13 cellular contexts compared by ENCODE assay signal in genomic region chr6:16420332-16420714, GRCh38.
DNase-seq lines count a peak whose midpoint lies in the region; ATAC-seq and TF ChIP-seq lines count a peak whose summit lies in the region.
"Had no signal": no experiment of that assay in that cellular context is flagged by ENCODE, and none has a peak within 500 bp of the region (broad histone marks: within the 10 kb centered on the region; RNA-seq: fewer than 3 reads in every experiment).

No MANE protein-coding gene starts in this region.

- H3K9me3 Mint-ChIP-seq in dendritic cell treated with granulocyte-macrophage colony-stimulating factor and Interleukin-4, amounts not matched to agents 40 ng/mL and 50 ng/mL, for 4 days, result no peaks in the 10 kb centered on the region
- H3K9me3 Mint-ChIP-seq in Caco-2 (ENCODE audit: unreplicated experiment), result no peaks in the 10 kb centered on the region
- H3K9me3 Mint-ChIP-seq: CD14-positive monocyte had no signal

- no peaks in the 10 kb centered on the region for H3K9me3 ChIP-seq in Caco-2
- H3K9me3 ChIP-seq: heart right ventricle, neutrophil had no signal

- H3K27me3 ChIP-seq in ACC112 (ENCODE audit: insufficient read depth, low read length) (no peaks in the 10 kb centered on the region), Caco-2 (replicated peaks; ENCODE audit: control insufficient read depth, insufficient read depth, low read length) (no peaks in the 10 kb centered on the region)
- H3K27me3 ChIP-seq: cardiac muscle cell, heart right ventricle, neutrophil had no signal

- DNase-seq in Caco-2, result no peak
- DNase-seq in RPMI8226, result no peak
- DNase-seq in NCI-H2227 treated with DMSO at 0.1 percent for 48 hours (lab: John Stamatoyannopoulos, UW), result no peak
- no peak for DNase-seq in NCI-H2029 (lab: John Stamatoyannopoulos, UW)
- DNase-seq: heart right ventricle, NCI-H524 treated with DMSO at 0.1 percent for 48 hours had no signal

- H3K4me1 Mint-ChIP-seq in dendritic cell treated with granulocyte-macrophage colony-stimulating factor and Interleukin-4, amounts not matched to agents 40 ng/mL and 50 ng/mL, for 4 days (ENCODE audit: low read depth), result peaks cover 24% of the 10 kb centered on the region
- no peaks in the 10 kb centered on the region for H3K4me1 Mint-ChIP-seq in Caco-2 (ENCODE audit: low read depth, unreplicated experiment)

- TF ChIP-seq CTCF in Caco-2 (IDR thresholded peaks at IDR 0.05; ENCODE audit: insufficient read depth in 1 of 2, low read depth in 1 of 2, low read length in 1 of 2, severe bottlenecking in 1 of 2, unreplicated experiment in 1 of 2), result no peak

- intact Hi-C loops in dendritic cell treated with granulocyte-macrophage colony-stimulating factor and Interleukin-4, amounts not matched to agents 40 ng/mL and 50 ng/mL, for 4 days (cut with micrococcal nuclease), result no loop called here
- intact Hi-C loops in Caco-2 (cut with micrococcal nuclease; ENCODE audit: unreplicated experiment), result no loop called here

- H3K36me3 Mint-ChIP-seq in dendritic cell treated with granulocyte-macrophage colony-stimulating factor and Interleukin-4, amounts not matched to agents 40 ng/mL and 50 ng/mL, for 4 days (ENCODE audit: low read depth), result peaks cover 34% of the 10 kb centered on the region
- H3K36me3 Mint-ChIP-seq in Caco-2 (ENCODE audit: insufficient read depth, unreplicated experiment), result no peaks in the 10 kb centered on the region

- H3K4me1 ChIP-seq in ACC112 (ENCODE audit: control insufficient read depth, insufficient read depth, low read length, unreplicated experiment) (peaks cover 16% of the 10 kb centered on the region), Caco-2 (0 out of 2 replicates have a peak, but pooled peaks cover 5% of the 10 kb centered on the region)

- no peaks in the 10 kb centered on the region for H3K27me3 Mint-ChIP-seq in dendritic cell treated with granulocyte-macrophage colony-stimulating factor and Interleukin-4, amounts not matched to agents 40 ng/mL and 50 ng/mL, for 4 days
- H3K27me3 Mint-ChIP-seq in Caco-2 (ENCODE audit: insufficient read depth, unreplicated experiment), result no peaks in the 10 kb centered on the region

- CTCF ChIA-PET in Caco-2 (lab: Charles Lee), result no interaction called here

- H2AFZ ChIP-seq in ACC112 (ENCODE audit: low read length, unreplicated experiment), result peak overlapping the region; percentile 42

- H3K27ac ChIP-seq in ACC112 (ENCODE audit: low read depth, low read length), result peak overlapping the region; percentile 61; the same call in 1 of the 2 replicates
- H3K27ac ChIP-seq: cardiac muscle cell, neutrophil had no signal

- no peaks in the 10 kb centered on the region for H3K79me2 ChIP-seq in ACC112 (ENCODE audit: control insufficient read depth, insufficient read depth, low read length, unreplicated experiment)

- POLR2A ChIA-PET in Caco-2 (lab: Charles Lee), result interaction anchor here (1.0 kb wide), 1 partner anchor 343 kb away, joined by 3 read pairs; no protein-coding TSS in a partner anchor

- ATAC-seq in GM21360 (IDR thresholded peaks at IDR 0.05; ENCODE audit: unreplicated experiment) (peak; percentile 8), HG03575 (IDR thresholded peaks at IDR 0.05; ENCODE audit: extremely low read depth, insufficient number of reproducible peaks, low FRiP score, unreplicated experiment) (peak; percentile 2)

- H3K4me3 Mint-ChIP-seq in dendritic cell treated with granulocyte-macrophage colony-stimulating factor and Interleukin-4, amounts not matched to agents 40 ng/mL and 50 ng/mL, for 4 days, result no peak overlapping the region
- no peak overlapping the region for H3K4me3 Mint-ChIP-seq in Caco-2 (ENCODE audit: unreplicated experiment)
- H3K4me3 Mint-ChIP-seq: CD14-positive monocyte had no signal

- BruUV-seq in Caco-2 (replicated peaks; lab: Mats Ljungman, UMichigan), result no TSS peak

- peak overlapping the region; percentile 84 for H3K27ac Mint-ChIP-seq in dendritic cell treated with granulocyte-macrophage colony-stimulating factor and Interleukin-4, amounts not matched to agents 40 ng/mL and 50 ng/mL, for 4 days
- no peak overlapping the region for H3K27ac Mint-ChIP-seq in Caco-2 (ENCODE audit: unreplicated experiment)

- H3K4me3 ChIP-seq in ACC112 (ENCODE audit: low read depth, low read length), result peak overlapping the region; percentile 54; the same call in 1 of the 2 replicates
- no peak overlapping the region for H3K4me3 ChIP-seq in Caco-2 (ENCODE audit: low read depth, low read length)
- H3K4me3 ChIP-seq: cardiac muscle cell, heart right ventricle had no signal

- H3K36me3 ChIP-seq in ACC112 (ENCODE audit: insufficient read depth, low read length) (no peaks in the 10 kb centered on the region), Caco-2 (ENCODE audit: control insufficient read depth, insufficient read depth, low read length) (no peaks in the 10 kb centered on the region)
- H3K36me3 ChIP-seq: cardiac muscle cell, heart right ventricle, neutrophil had no signal
